Comparison of ENCODE assay signal across 6 cellular contexts in the genomic region with DNA sequence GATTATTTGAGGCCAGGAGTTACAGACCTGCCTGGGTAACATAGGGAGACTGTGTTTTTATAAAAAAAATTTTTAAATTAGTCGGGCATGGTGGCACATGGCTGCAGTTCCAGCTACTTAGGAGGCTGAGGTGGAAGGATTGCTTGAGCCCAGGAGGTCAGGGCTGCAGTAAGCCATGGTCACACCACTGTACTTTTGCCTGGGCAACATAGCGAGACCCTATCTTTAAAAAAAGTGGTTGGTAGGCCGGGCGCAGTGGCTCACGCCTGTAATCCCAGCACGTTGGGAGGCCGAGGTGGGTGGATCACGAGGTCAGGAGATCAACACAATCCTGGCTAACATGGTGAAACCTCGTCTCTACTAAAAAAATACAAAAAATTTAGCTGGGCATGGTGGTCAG. TPM values are rescaled to one million over a fixed set of nuclear protein-coding genes. Genes with fewer than 3 reads are reported as not detected.
DNase-seq lines count a peak whose midpoint lies in the region; ATAC-seq, FAIRE-seq and TF ChIP-seq lines count a peak whose summit lies in the region.
"Not testable (repeated sequence)": the region's sequence is repeated elsewhere in the genome, so short reads cannot be mapped to it uniquely, and the experiment has no call there.

No MANE protein-coding gene starts in this region.

- in situ Hi-C loops in mammary epithelial cell (cut with MboI; ENCODE audit: low sequenced_read_pairs in 2 of 2) = not testable (repeated sequence)

- not testable (repeated sequence) for H3K4me3 Mint-ChIP-seq in HFFc6; T-helper 17 cell; astrocyte (ENCODE audit: unreplicated experiment)

- not testable (repeated sequence) for H3K9me3 Mint-ChIP-seq in HFFc6; astrocyte (ENCODE audit: unreplicated experiment)

- H3K4me2 ChIP-seq in astrocyte (ENCODE audit: low read length); mammary epithelial cell (ENCODE audit: insufficient read depth, low read depth, low read length); osteoblast (ENCODE audit: insufficient read depth, low read length): not testable (repeated sequence)

- FAIRE-seq in astrocyte (lab: Jason Lieb, UNC) = not testable (repeated sequence)

- not testable (repeated sequence) for TF ChIP-seq CTCF in HFFc6 (IDR thresholded peaks at IDR 0.05); astrocyte (IDR thresholded peaks at IDR 0.05; ENCODE audit: insufficient read depth, low read depth, low read length); mammary epithelial cell (conservative IDR thresholded peaks at IDR 0.05 in 1 of 2, IDR thresholded peaks at IDR 0.05 in 1 of 2; ENCODE audit: extremely low read depth in 1 of 2, insufficient read depth in 1 of 2, low read depth in 1 of 2, low read length in 2 of 2); foreskin keratinocyte (conservative IDR thresholded peaks at IDR 0.05); osteoblast (IDR thresholded peaks at IDR 0.05; ENCODE audit: extremely low read depth, low read depth, low read length)

- not testable (repeated sequence) for ATAC-seq in T-helper 17 cell, foreskin keratinocyte

- peaks cover 48% of the 10 kb centered on the region for H3K36me3 Mint-ChIP-seq in HFFc6 (ENCODE audit: low read depth)
- not testable (repeated sequence) for H3K36me3 Mint-ChIP-seq in T-helper 17 cell (ENCODE audit: low read depth); astrocyte (ENCODE audit: low read depth, unreplicated experiment)

- not testable (repeated sequence) for H3K4me3 ChIP-seq in astrocyte (ENCODE audit: insufficient read depth, low read depth, low read length); mammary epithelial cell (replicated peaks in 1 of 3; ENCODE audit: insufficient read depth in 1 of 3, low read depth in 2 of 3, low read length in 3 of 3); osteoblast (ENCODE audit: insufficient read depth, low read length)

- DNase-seq in HFFc6; T-helper 17 cell; astrocyte (ENCODE audit: low read depth); mammary epithelial cell; foreskin keratinocyte; osteoblast (ENCODE audit: insufficient read length, low spot score, missing footprints): not testable (repeated sequence)

- CTCF ChIA-PET in mammary epithelial cell (lab: Charles Lee; ENCODE audit: low non-redundant PET) = not testable (repeated sequence)

- dilution Hi-C loops in mammary epithelial cell (cut with HindIII; ENCODE audit: low sequenced_read_pairs) = loop anchor here (5.0 kb wide), 2 partner anchors 43 to 73 kb away; no protein-coding TSS in a partner anchor

- H3K4me1 Mint-ChIP-seq in HFFc6 (ENCODE audit: low read depth) (peaks cover 46% of the 10 kb centered on the region), T-helper 17 cell (peaks cover 47% of the 10 kb centered on the region), astrocyte (ENCODE audit: low read depth, unreplicated experiment) (peaks cover 31% of the 10 kb centered on the region)

- not testable (repeated sequence) for H3K9ac ChIP-seq in astrocyte (ENCODE audit: low read length); mammary epithelial cell (ENCODE audit: insufficient read depth, low read length)

- H2AFZ ChIP-seq in astrocyte (ENCODE audit: low read depth, low read length); mammary epithelial cell (ENCODE audit: low read depth, low read length); osteoblast (ENCODE audit: low read length): not testable (repeated sequence)

- H3K27ac ChIP-seq in astrocyte (ENCODE audit: low read depth, low read length) (peak overlapping the region; percentile 25), mammary epithelial cell (ENCODE audit: insufficient read depth, low read depth, low read length) (peak overlapping the region; percentile 96), foreskin keratinocyte (peak overlapping the region; percentile 89), osteoblast (ENCODE audit: low read depth, low read length) (peak overlapping the region; percentile 100)

- 95% methylated on average over 9 of the region's 9 CpGs for WGBS in mammary epithelial cell (ENCODE audit: low coverage, missing lambda C conversion rate)

- H3K27ac Mint-ChIP-seq in HFFc6 (peak overlapping the region; percentile 99), T-helper 17 cell (peak overlapping the region; percentile 34)
- H3K27ac Mint-ChIP-seq in astrocyte (ENCODE audit: unreplicated experiment) = not testable (repeated sequence)

- H3K79me2 ChIP-seq in astrocyte (ENCODE audit: insufficient read depth, low read length) = peaks cover 15% of the 10 kb centered on the region
- peaks cover 14% of the 10 kb centered on the region for H3K79me2 ChIP-seq in mammary epithelial cell (ENCODE audit: insufficient read depth, low read length)
- H3K79me2 ChIP-seq in osteoblast (ENCODE audit: insufficient read depth, low read length) = peaks cover 22% of the 10 kb centered on the region

- H3K4me1 ChIP-seq in astrocyte (ENCODE audit: insufficient read depth, low read length) = peaks cover 22% of the 10 kb centered on the region
- peaks cover 13% of the 10 kb centered on the region for H3K4me1 ChIP-seq in mammary epithelial cell (ENCODE audit: insufficient read depth, low read length)
- peaks cover 14% of the 10 kb centered on the region for H3K4me1 ChIP-seq in foreskin keratinocyte
- H3K4me1 ChIP-seq in osteoblast (ENCODE audit: insufficient read depth, low read length) = peaks cover 20% of the 10 kb centered on the region

- H4K20me1 ChIP-seq in astrocyte (ENCODE audit: insufficient read depth, low read length); mammary epithelial cell (ENCODE audit: insufficient read depth, low read length); osteoblast (ENCODE audit: insufficient read depth, low read length): not testable (repeated sequence)

- intact Hi-C loops in mammary epithelial cell (cut with micrococcal nuclease) = loop anchor here (2.0 to 10.0 kb wide), 2 partner anchors 88 to 340 kb away; partner anchors contain the start of gene NR2C1

- H3K27me3 ChIP-seq in astrocyte (ENCODE audit: insufficient read depth, low read length); mammary epithelial cell (ENCODE audit: insufficient read depth, low read length); foreskin keratinocyte; osteoblast (ENCODE audit: insufficient read depth, low read length): not testable (repeated sequence)

- H3K9me3 ChIP-seq in T-helper 17 cell (ENCODE audit: control insufficient read depth, low read length, poor library complexity, severe bottlenecking); astrocyte (ENCODE audit: insufficient read depth, low read depth, low read length); mammary epithelial cell (replicated peaks; ENCODE audit: insufficient read depth, low read length); osteoblast (ENCODE audit: low read depth, low read length): not testable (repeated sequence)

- H3K27me3 Mint-ChIP-seq in HFFc6 (ENCODE audit: insufficient read depth); T-helper 17 cell; astrocyte (ENCODE audit: low read depth, unreplicated experiment): not testable (repeated sequence)

- H3K36me3 ChIP-seq in astrocyte (ENCODE audit: insufficient read depth, low read length); mammary epithelial cell (ENCODE audit: insufficient read depth, low read length); osteoblast (ENCODE audit: insufficient read depth, low read length): not testable (repeated sequence)

- not testable (repeated sequence) for BruUV-seq in mammary epithelial cell (replicated peaks; lab: Mats Ljungman, UMichigan)

RNA-seq across cellular contexts. Expression of gene NDUFA12, which starts 18.4 kb away (rescaled TPM):
- 100 to 1,000 TPM; 104 to 149 (median 140) TPM for total RNA-seq in HFFc6 (2021; fragmentation: NEBNext Ultra II Directional; extraction: Animal tissue kit (Norgen Biotek cat#: 25700))
- total RNA-seq in T-helper 17 cell (10 to 100 TPM; 57.7 to 65.2 TPM), astrocyte (107 and 112 TPM in 2 replicates), mammary epithelial cell (100 to 1,000 TPM in 1 of 2 donors, 10 to 100 TPM in 1; 64.0 to 115 TPM), foreskin keratinocyte (181 and 189 TPM in 2 replicates), osteoblast (49.2 and 66.6 TPM in 2 replicates)
- polyA plus RNA-seq in mammary epithelial cell (129 TPM), foreskin keratinocyte (239 and 240 TPM in 2 replicates)
- 85.5 TPM for polyA minus RNA-seq in mammary epithelial cell

Comparison
In these comparisons a context has a peak if more than half of its experiments do, and no peak if none do; other contexts are left out.
1. H3K27ac ChIP-seq: peak in every context shown above with its lines; median percentile 100 in osteoblast; 96 in mammary epithelial cell; 89 in foreskin keratinocyte; 25 in astrocyte.